In the genomic region with DNA sequence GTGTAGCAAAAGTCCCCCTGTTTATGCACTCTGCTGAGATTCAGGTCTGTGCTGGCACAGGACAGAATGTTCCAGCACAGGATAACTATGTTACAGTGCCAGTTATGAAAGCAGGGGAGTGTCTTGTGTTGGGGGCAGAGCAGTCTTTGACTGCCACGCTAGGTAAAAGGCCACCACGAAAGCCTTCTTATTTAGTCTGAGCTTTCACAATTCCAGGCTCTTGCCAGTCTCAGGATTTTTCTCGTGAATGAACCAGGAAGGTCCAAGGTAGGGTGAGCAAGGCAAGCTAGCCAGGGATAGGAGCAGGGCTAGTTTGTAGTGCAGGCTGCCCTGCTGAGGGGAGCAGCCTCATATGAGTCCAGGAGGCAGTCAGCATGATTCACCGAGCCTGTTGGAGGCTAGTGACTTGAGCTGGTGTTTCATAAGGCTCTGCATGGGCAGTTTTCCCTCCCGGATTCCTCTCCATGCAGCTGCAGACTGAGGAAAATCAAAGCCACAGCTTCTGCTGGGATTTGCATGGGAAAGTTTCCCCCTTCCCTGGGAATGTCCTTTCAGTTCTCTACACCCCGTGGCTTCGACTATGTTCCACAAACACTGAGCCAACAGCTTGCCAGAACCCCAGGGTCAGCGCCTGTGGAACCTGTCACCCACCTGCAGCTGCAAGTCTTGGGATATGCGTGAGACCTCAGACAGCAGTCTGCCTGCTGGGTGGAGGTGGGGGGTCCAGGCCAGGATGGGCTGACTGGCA, we compare ENCODE assay signal across 8 cellular contexts.
DNase-seq lines count a peak whose midpoint lies in the region; TF ChIP-seq lines count a peak whose summit lies in the region.

No MANE protein-coding gene starts in this region.

- H3K4me3 ChIP-seq in subcutaneous abdominal adipose tissue (ENCODE audit: low read depth in 1 of 5, low read length in 5 of 5), result peak overlapping the region in 2 of 5 donors; percentile 17 to 22

- TF ChIP-seq CTCF in HFFc6 (IDR thresholded peaks at IDR 0.05), result no peak

- peak overlapping the region in 4 of 5 donors; percentile 21 to 73 (median 51) for H3K9ac ChIP-seq in subcutaneous abdominal adipose tissue (ENCODE audit: low read length in 5 of 5)

- H3K9me3 ChIP-seq in subcutaneous abdominal adipose tissue (ENCODE audit: control insufficient read depth in 5 of 5, low read length in 5 of 5), result no peaks in the 10 kb centered on the region

- no peak overlapping the region for H3K27ac Mint-ChIP-seq in HFFc6

- no peak overlapping the region for H3K4me3 Mint-ChIP-seq in HFFc6

- H3K27me3 ChIP-seq in subcutaneous abdominal adipose tissue (ENCODE audit: control insufficient read depth in 5 of 5, insufficient read depth in 4 of 5, low read length in 5 of 5), result no peaks in the 10 kb centered on the region

- peaks cover 11 to 39% (median 21%) of the 10 kb centered on the region in 5 donors for H3K4me1 ChIP-seq in subcutaneous abdominal adipose tissue (ENCODE audit: control insufficient read depth in 5 of 5, insufficient read depth in 5 of 5, low read length in 5 of 5)

- H3K36me3 Mint-ChIP-seq in HFFc6 (ENCODE audit: low read depth), result no peaks in the 10 kb centered on the region

- H3K4me1 Mint-ChIP-seq in HFFc6 (ENCODE audit: low read depth), result peaks cover 38% of the 10 kb centered on the region

- H3K27ac ChIP-seq in caudate nucleus (ENCODE audit: low read depth, low read length) (peak overlapping the region; percentile 1), subcutaneous abdominal adipose tissue (ENCODE audit: low read depth, low read length) (peak overlapping the region; percentile 91)

- H3K27me3 Mint-ChIP-seq in HFFc6 (ENCODE audit: insufficient read depth), result peaks cover 34% of the 10 kb centered on the region

- DNase-seq in HFFc6, result peak; percentile 63
- DNase-seq in caudate nucleus (lab: John Stamatoyannopoulos, UW), result peak in 1 of 61 donors; percentile 3
- peak; percentile 69 for DNase-seq in kidney glomerular epithelial cell (lab: John Stamatoyannopoulos, UW)
- DNase-seq in MV-4-11 (lab: John Stamatoyannopoulos, UW), result no peak
- no peak for DNase-seq in NCI-H82 (lab: John Stamatoyannopoulos, UW)
- DNase-seq in NCI-H2196 (lab: John Stamatoyannopoulos, UW; ENCODE audit: unreplicated experiment), result no peak
- DNase-seq in GOT3 (lab: John Stamatoyannopoulos, UW), result no peak

- H3K36me3 ChIP-seq in subcutaneous abdominal adipose tissue (ENCODE audit: control insufficient read depth in 5 of 5, insufficient read depth in 5 of 5, low read length in 5 of 5), result no peaks in the 10 kb centered on the region

- H3K9me3 Mint-ChIP-seq in HFFc6, result no peaks in the 10 kb centered on the region

Comparison
In these comparisons a context has a peak if more than half of its experiments do, and no peak if none do; other contexts are left out.
1. DNase-seq: peak in HFFc6 (single experiment) and kidney glomerular epithelial cell (single experiment); none in MV-4-11 (single experiment), NCI-H82 (single experiment), NCI-H2196 (single experiment) and GOT3 (single experiment).